13 cellular contexts compared by ENCODE assay signal in genomic region chr15:83955806-83956265, GRCh38.
DNase-seq lines count a peak whose midpoint lies in the region; ATAC-seq and TF ChIP-seq lines count a peak whose summit lies in the region.
"Had no signal": no experiment of that assay in that cellular context is flagged by ENCODE, and none has a peak within 500 bp of the region (broad histone marks: within the 10 kb centered on the region; RNA-seq: fewer than 3 reads in every experiment).

No MANE protein-coding gene starts in this region.

- peak; percentile 94 for ATAC-seq in GM18858 (IDR thresholded peaks at IDR 0.05; ENCODE audit: unreplicated experiment)
- ATAC-seq in GM21528 (IDR thresholded peaks at IDR 0.05; ENCODE audit: low FRiP score, unreplicated experiment): peak; percentile 98
- peak; percentile 96 for ATAC-seq in HG03108 (IDR thresholded peaks at IDR 0.05; ENCODE audit: unreplicated experiment)

- no peak overlapping the region for H3K4me3 Mint-ChIP-seq in HFFc6
- H3K4me3 Mint-ChIP-seq: CD4-positive, CD25-positive, alpha-beta regulatory T cell; neural progenitor cell had no signal

- peak; percentile 14 for DNase-seq in RPMI8226
- DNase-seq in foreskin melanocyte: no peak
- DNase-seq in HFFc6: no peak
- no peak for DNase-seq in NCI-H510A treated with DMSO at 0.1 percent for 48 hours (lab: John Stamatoyannopoulos, UW)
- DNase-seq in EL: no peak
- DNase-seq: activated CD4-positive, alpha-beta T cell treated with anti-CD3 and anti-CD28 coated beads for 48 hours; CD4-positive, CD25-positive, alpha-beta regulatory T cell; stimulated activated CD4-positive, alpha-beta T cell treated with anti-CD3 and anti-CD28 coated beads, Interleukin-2, amount 100 ng/mL, for 24 hours; thyroid gland had no signal

- no peaks in the 10 kb centered on the region for H3K4me1 Mint-ChIP-seq in HFFc6 (ENCODE audit: low read depth)
- H3K4me1 Mint-ChIP-seq: CD4-positive, CD25-positive, alpha-beta regulatory T cell had no signal

- no peak overlapping the region for H3K27ac Mint-ChIP-seq in HFFc6
- H3K27ac Mint-ChIP-seq: CD4-positive, CD25-positive, alpha-beta regulatory T cell; neural progenitor cell had no signal

- peaks cover 31% of the 10 kb centered on the region for H3K9me3 Mint-ChIP-seq in HFFc6

- H3K36me3 Mint-ChIP-seq in HFFc6 (ENCODE audit: low read depth): 0 out of 2 replicates have a peak, but pooled peaks cover 4% of the 10 kb centered on the region
- H3K36me3 Mint-ChIP-seq: CD4-positive, CD25-positive, alpha-beta regulatory T cell; neural progenitor cell had no signal

- no peak for TF ChIP-seq CTCF in HFFc6 (IDR thresholded peaks at IDR 0.05)

- no peaks in the 10 kb centered on the region for H3K27me3 Mint-ChIP-seq in HFFc6 (ENCODE audit: insufficient read depth)
